ENCODE assay signal across 8 cellular contexts in genomic region chr4:52051213-52051614, GRCh38. TPM values are rescaled to one million over a fixed set of nuclear protein-coding genes. Genes with fewer than 3 reads are reported as not detected.
A peak's percentile ranks its signal among the peaks of the same experiment; 100 is the strongest.
DNase-seq lines count a peak whose midpoint lies in the region; ATAC-seq and TF ChIP-seq lines count a peak whose summit lies in the region.

SPATA18 (plus strand) TSS chr4:52051304; CDS start chr4:52051705, 401 bp downstream.

- ATAC-seq in GM18520 (IDR thresholded peaks at IDR 0.05; ENCODE audit: unreplicated experiment) (peak; percentile 38), HG03103 (IDR thresholded peaks at IDR 0.05; ENCODE audit: low read depth, unreplicated experiment) (peak; percentile 44), HG02970 (IDR thresholded peaks at IDR 0.05; ENCODE audit: low FRiP score, unreplicated experiment) (no peak)

- peaks cover 7% of the 10 kb centered on the region for H3F3A ChIP-seq in smooth muscle cell (ENCODE audit: low read depth)

- H3K27ac ChIP-seq in AG04450 (ENCODE audit: low read depth, low read length) (peak within 1 kb of the TSS; percentile 83), iPS-18a (ENCODE audit: low read length) (no peak within 1 kb of the TSS), smooth muscle cell (ENCODE audit: low read depth) (peak within 1 kb of the TSS; percentile 84)

- H3K79me2 ChIP-seq in smooth muscle cell (ENCODE audit: low read depth), result no peaks in the 10 kb centered on the region

- no peaks in the 10 kb centered on the region for H4K20me1 ChIP-seq in smooth muscle cell (ENCODE audit: low read depth)

- peak within 1 kb of the TSS; percentile 90 for H3K4me2 ChIP-seq in smooth muscle cell

- H3K36me3 ChIP-seq in iPS-18a (ENCODE audit: control insufficient read depth, low read depth, low read length) (no peaks in the 10 kb centered on the region), smooth muscle cell (ENCODE audit: low read depth) (no peaks in the 10 kb centered on the region)

- H3K27me3 ChIP-seq in AG04450 (ENCODE audit: control insufficient read depth, insufficient read depth, low read length), result peaks cover 6% of the 10 kb centered on the region
- H3K27me3 ChIP-seq in iPS-18a (ENCODE audit: control insufficient read depth, insufficient read depth, low read length), result peaks cover 41% of the 10 kb centered on the region
- no peaks in the 10 kb centered on the region for H3K27me3 ChIP-seq in smooth muscle cell (ENCODE audit: low read depth)

- POLR2A ChIA-PET in AG04450 (lab: Yijun Ruan, JAX), result interaction anchor here (1.6 kb wide), 1 partner anchor 13 kb away, joined by 9 read pairs; the partner anchor contains the start of gene SGCB

- H3K4me3 ChIP-seq in AG04450 (ENCODE audit: low read depth, low read length) (peak within 1 kb of the TSS; percentile 69), astrocyte of the cerebellum (ENCODE audit: low read depth, low read length) (peak within 1 kb of the TSS; percentile 70), iPS-18a (ENCODE audit: low read length) (peak within 1 kb of the TSS; percentile 95), smooth muscle cell (peak within 1 kb of the TSS; percentile 70)

- CTCF ChIA-PET in AG04450 (lab: Charles Lee), result interaction anchor here (0.6 to 1.5 kb wide), 4 partner anchors 25 to 221 kb away, joined by 3 to 4 read pairs (median 3); no protein-coding TSS in a partner anchor

- in situ Hi-C loops in astrocyte of the cerebellum (cut with HindIII; ENCODE audit: low sequenced_read_pairs), result no loop called here

- DNase-seq in AG04450 (ENCODE audit: low read depth, low spot score) (no peak), astrocyte of the cerebellum (ENCODE audit: low read depth) (no peak), smooth muscle cell (lab: John Stamatoyannopoulos, UW; ENCODE audit: unreplicated experiment) (peak; percentile 31)
- DNase-seq in activated CD4-positive, CD25-positive, alpha-beta regulatory T cell treated with anti-CD3 and anti-CD28 coated beads, Interleukin-2, amount 50 U/mL, for 72 hours, result no peak

- peak within 1 kb of the TSS; percentile 87 for H2AFZ ChIP-seq in smooth muscle cell (ENCODE audit: low read depth)

- TF ChIP-seq CTCF in AG04450 (IDR thresholded peaks at IDR 0.05; ENCODE audit: low read depth, low read length), result no peak
- TF ChIP-seq CTCF in astrocyte of the cerebellum (IDR thresholded peaks at IDR 0.05; ENCODE audit: low read depth, low read length, missing control alignments), result no peak
- no peak for TF ChIP-seq CTCF in smooth muscle cell (IDR thresholded peaks at IDR 0.05; ENCODE audit: borderline replicate concordance, insufficient read depth, poor library complexity, severe bottlenecking)

- WGBS in smooth muscle cell (ENCODE audit: low lambda C conversion rate), result under 1% methylated on average over 44 of the region's 44 CpGs

- peaks cover 16% of the 10 kb centered on the region for H3K4me1 ChIP-seq in iPS-18a (ENCODE audit: control insufficient read depth, low read depth, low read length)
- peaks cover 20% of the 10 kb centered on the region for H3K4me1 ChIP-seq in smooth muscle cell (ENCODE audit: low read depth)

- H3K9me3 ChIP-seq in AG04450 (ENCODE audit: control insufficient read depth, insufficient read depth, low read length) (peaks cover 3% of the 10 kb centered on the region; the same call in 1 of the 2 replicates), iPS-18a (ENCODE audit: control insufficient read depth, low read depth, low read length) (no peaks in the 10 kb centered on the region), smooth muscle cell (replicated peaks; ENCODE audit: low read depth) (no peaks in the 10 kb centered on the region)

- H3K9ac ChIP-seq in iPS-18a (ENCODE audit: low read length), result peak within 1 kb of the TSS; percentile 65
- peak within 1 kb of the TSS; percentile 79 for H3K9ac ChIP-seq in smooth muscle cell (ENCODE audit: low read depth)

RNA-seq across cellular contexts. Expression of gene SPATA18, which starts in this region (rescaled TPM):
- 9.7 and 12.7 TPM in 2 replicates for polyA plus RNA-seq in AG04450 (2011; rRNA removed)
- polyA minus RNA-seq in AG04450 (2011; rRNA and poly(A)+ RNA removed), result 11.1 and 11.9 TPM in 2 replicates
- total RNA-seq in smooth muscle cell, result 19.7 and 21.2 TPM in 2 replicates
- polyA plus RNA-seq in smooth muscle cell, result 8.9 and 13.3 TPM in 2 replicates
